1 cellular context compared by ENCODE assay signal in genomic region chr13:95180513-95181245, GRCh38.
TF ChIP-seq lines count a peak whose summit lies in the region.

No MANE protein-coding gene starts in this region.

TF ChIP-seq in HepG2, 621 proteins besides CTCF, POLR2A, EP300 and RAD21 (continued from another document and continues in another):
- TF ChIP-seq, protein P1, sequence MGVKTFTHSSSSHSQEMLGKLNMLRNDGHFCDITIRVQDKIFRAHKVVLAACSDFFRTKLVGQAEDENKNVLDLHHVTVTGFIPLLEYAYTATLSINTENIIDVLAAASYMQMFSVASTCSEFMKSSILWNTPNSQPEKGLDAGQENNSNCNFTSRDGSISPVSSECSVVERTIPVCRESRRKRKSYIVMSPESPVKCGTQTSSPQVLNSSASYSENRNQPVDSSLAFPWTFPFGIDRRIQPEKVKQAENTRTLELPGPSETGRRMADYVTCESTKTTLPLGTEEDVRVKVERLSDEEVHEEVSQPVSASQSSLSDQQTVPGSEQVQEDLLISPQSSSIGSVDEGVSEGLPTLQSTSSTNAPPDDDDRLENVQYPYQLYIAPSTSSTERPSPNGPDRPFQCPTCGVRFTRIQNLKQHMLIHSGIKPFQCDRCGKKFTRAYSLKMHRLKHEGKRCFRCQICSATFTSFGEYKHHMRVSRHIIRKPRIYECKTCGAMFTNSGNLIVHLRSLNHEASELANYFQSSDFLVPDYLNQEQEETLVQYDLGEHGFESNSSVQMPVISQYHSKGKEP (CRISPR knock-in tag; IDR thresholded peaks at IDR 0.05), result no peak
- TF ChIP-seq, protein P2, sequence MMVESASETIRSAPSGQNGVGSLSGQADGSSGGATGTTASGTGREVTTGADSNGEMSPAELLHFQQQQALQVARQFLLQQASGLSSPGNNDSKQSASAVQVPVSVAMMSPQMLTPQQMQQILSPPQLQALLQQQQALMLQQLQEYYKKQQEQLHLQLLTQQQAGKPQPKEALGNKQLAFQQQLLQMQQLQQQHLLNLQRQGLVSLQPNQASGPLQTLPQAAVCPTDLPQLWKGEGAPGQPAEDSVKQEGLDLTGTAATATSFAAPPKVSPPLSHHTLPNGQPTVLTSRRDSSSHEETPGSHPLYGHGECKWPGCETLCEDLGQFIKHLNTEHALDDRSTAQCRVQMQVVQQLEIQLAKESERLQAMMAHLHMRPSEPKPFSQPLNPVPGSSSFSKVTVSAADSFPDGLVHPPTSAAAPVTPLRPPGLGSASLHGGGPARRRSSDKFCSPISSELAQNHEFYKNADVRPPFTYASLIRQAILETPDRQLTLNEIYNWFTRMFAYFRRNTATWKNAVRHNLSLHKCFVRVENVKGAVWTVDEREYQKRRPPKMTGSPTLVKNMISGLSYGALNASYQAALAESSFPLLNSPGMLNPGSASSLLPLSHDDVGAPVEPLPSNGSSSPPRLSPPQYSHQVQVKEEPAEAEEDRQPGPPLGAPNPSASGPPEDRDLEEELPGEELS (CRISPR knock-in tag; IDR thresholded peaks at IDR 0.05), result peak; percentile 77; the same call in 1 of the 2 replicates
- 0 out of 2 replicates have a peak, but pooled peaks have one; percentile 41 for TF ChIP-seq ELF3 (CRISPR knock-in tag; IDR thresholded peaks at IDR 0.05)
- no peak for TF ChIP-seq ZNF3 (CRISPR knock-in tag; IDR thresholded peaks at IDR 0.05)
- no peak for TF ChIP-seq THAP9 (CRISPR knock-in tag; IDR thresholded peaks at IDR 0.05; ENCODE audit: borderline replicate concordance)
- TF ChIP-seq, protein P3, sequence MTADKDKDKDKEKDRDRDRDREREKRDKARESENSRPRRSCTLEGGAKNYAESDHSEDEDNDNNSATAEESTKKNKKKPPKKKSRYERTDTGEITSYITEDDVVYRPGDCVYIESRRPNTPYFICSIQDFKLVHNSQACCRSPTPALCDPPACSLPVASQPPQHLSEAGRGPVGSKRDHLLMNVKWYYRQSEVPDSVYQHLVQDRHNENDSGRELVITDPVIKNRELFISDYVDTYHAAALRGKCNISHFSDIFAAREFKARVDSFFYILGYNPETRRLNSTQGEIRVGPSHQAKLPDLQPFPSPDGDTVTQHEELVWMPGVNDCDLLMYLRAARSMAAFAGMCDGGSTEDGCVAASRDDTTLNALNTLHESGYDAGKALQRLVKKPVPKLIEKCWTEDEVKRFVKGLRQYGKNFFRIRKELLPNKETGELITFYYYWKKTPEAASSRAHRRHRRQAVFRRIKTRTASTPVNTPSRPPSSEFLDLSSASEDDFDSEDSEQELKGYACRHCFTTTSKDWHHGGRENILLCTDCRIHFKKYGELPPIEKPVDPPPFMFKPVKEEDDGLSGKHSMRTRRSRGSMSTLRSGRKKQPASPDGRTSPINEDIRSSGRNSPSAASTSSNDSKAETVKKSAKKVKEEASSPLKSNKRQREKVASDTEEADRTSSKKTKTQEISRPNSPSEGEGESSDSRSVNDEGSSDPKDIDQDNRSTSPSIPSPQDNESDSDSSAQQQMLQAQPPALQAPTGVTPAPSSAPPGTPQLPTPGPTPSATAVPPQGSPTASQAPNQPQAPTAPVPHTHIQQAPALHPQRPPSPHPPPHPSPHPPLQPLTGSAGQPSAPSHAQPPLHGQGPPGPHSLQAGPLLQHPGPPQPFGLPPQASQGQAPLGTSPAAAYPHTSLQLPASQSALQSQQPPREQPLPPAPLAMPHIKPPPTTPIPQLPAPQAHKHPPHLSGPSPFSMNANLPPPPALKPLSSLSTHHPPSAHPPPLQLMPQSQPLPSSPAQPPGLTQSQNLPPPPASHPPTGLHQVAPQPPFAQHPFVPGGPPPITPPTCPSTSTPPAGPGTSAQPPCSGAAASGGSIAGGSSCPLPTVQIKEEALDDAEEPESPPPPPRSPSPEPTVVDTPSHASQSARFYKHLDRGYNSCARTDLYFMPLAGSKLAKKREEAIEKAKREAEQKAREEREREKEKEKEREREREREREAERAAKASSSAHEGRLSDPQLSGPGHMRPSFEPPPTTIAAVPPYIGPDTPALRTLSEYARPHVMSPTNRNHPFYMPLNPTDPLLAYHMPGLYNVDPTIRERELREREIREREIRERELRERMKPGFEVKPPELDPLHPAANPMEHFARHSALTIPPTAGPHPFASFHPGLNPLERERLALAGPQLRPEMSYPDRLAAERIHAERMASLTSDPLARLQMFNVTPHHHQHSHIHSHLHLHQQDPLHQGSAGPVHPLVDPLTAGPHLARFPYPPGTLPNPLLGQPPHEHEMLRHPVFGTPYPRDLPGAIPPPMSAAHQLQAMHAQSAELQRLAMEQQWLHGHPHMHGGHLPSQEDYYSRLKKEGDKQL (CRISPR knock-in tag; IDR thresholded peaks at IDR 0.05; ENCODE audit: low read depth), result no peak
- no peak for TF ChIP-seq PPARG (CRISPR knock-in tag; conservative IDR thresholded peaks at IDR 0.05)
- TF ChIP-seq ZNF770 (CRISPR knock-in tag; IDR thresholded peaks at IDR 0.05), result no peak
- no peak for TF ChIP-seq SMARCC2 (IDR thresholded peaks at IDR 0.05)
- no peak for TF ChIP-seq PCBP1 (IDR thresholded peaks at IDR 0.05; ENCODE audit: borderline replicate concordance, low read depth, low read length)
- no peak for TF ChIP-seq ZNF772 (CRISPR knock-in tag; IDR thresholded peaks at IDR 0.05)
- TF ChIP-seq NFKBIZ (CRISPR knock-in tag; IDR thresholded peaks at IDR 0.05), result 0 out of 2 replicates have a peak, but pooled peaks have one; percentile 30
- no peak for TF ChIP-seq MBD4 (IDR thresholded peaks at IDR 0.05; ENCODE audit: borderline replicate concordance, low read length)
- TF ChIP-seq, protein P4, sequence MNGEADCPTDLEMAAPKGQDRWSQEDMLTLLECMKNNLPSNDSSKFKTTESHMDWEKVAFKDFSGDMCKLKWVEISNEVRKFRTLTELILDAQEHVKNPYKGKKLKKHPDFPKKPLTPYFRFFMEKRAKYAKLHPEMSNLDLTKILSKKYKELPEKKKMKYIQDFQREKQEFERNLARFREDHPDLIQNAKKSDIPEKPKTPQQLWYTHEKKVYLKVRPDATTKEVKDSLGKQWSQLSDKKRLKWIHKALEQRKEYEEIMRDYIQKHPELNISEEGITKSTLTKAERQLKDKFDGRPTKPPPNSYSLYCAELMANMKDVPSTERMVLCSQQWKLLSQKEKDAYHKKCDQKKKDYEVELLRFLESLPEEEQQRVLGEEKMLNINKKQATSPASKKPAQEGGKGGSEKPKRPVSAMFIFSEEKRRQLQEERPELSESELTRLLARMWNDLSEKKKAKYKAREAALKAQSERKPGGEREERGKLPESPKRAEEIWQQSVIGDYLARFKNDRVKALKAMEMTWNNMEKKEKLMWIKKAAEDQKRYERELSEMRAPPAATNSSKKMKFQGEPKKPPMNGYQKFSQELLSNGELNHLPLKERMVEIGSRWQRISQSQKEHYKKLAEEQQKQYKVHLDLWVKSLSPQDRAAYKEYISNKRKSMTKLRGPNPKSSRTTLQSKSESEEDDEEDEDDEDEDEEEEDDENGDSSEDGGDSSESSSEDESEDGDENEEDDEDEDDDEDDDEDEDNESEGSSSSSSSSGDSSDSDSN (CRISPR knock-in tag; IDR thresholded peaks at IDR 0.05), result no peak
- TF ChIP-seq ZEB1 (IDR thresholded peaks at IDR 0.05; ENCODE audit: insufficient replicate concordance, low read depth), result no peak
- TF ChIP-seq, protein P5, sequence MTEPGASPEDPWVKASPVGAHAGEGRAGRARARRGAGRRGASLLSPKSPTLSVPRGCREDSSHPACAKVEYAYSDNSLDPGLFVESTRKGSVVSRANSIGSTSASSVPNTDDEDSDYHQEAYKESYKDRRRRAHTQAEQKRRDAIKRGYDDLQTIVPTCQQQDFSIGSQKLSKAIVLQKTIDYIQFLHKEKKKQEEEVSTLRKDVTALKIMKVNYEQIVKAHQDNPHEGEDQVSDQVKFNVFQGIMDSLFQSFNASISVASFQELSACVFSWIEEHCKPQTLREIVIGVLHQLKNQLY (CRISPR knock-in tag; IDR thresholded peaks at IDR 0.05), result 0 out of 2 replicates have a peak, but pooled peaks have one; percentile 14
- TF ChIP-seq ZBTB37 (CRISPR knock-in tag; IDR thresholded peaks at IDR 0.05), result no peak
- TF ChIP-seq ATF7-NPFF (CRISPR knock-in tag; IDR thresholded peaks at IDR 0.05; ENCODE audit: low read depth), result no peak
- TF ChIP-seq BCLAF1 (IDR thresholded peaks at IDR 0.05), result no peak
- no peak for TF ChIP-seq ZNF816 (CRISPR knock-in tag; IDR thresholded peaks at IDR 0.05; ENCODE audit: borderline replicate concordance)
- TF ChIP-seq ZNF569 (CRISPR knock-in tag; IDR thresholded peaks at IDR 0.05; ENCODE audit: borderline replicate concordance), result no peak
- TF ChIP-seq GATAD2A (CRISPR knock-in tag; IDR thresholded peaks at IDR 0.05), result peak; percentile 76
- no peak for TF ChIP-seq U2AF2 (IDR thresholded peaks at IDR 0.05; ENCODE audit: low read depth, low read length)
- TF ChIP-seq GABPB1 (CRISPR knock-in tag; IDR thresholded peaks at IDR 0.05), result no peak
- TF ChIP-seq HNF4A (CRISPR knock-in tag; IDR thresholded peaks at IDR 0.05), result 0 out of 2 replicates have a peak, but pooled peaks have one; percentile 16
- no peak for TF ChIP-seq BORCS8-MEF2B (CRISPR knock-in tag; IDR thresholded peaks at IDR 0.05)
- TF ChIP-seq HDAC2 (CRISPR knock-in tag; IDR thresholded peaks at IDR 0.05), result no peak
- peak; percentile 40; the same call in 1 of the 2 replicates for TF ChIP-seq HDAC1 (CRISPR knock-in tag; IDR thresholded peaks at IDR 0.05)
- no peak for TF ChIP-seq ZZZ3 (CRISPR knock-in tag; IDR thresholded peaks at IDR 0.05; ENCODE audit: borderline replicate concordance)
- TF ChIP-seq BCL6 (CRISPR knock-in tag; IDR thresholded peaks at IDR 0.05), result peak; percentile 72
- no peak for TF ChIP-seq ZNF350 (CRISPR knock-in tag; IDR thresholded peaks at IDR 0.05; ENCODE audit: borderline replicate concordance, low read depth)
- TF ChIP-seq SNAPC2 (CRISPR knock-in tag; IDR thresholded peaks at IDR 0.05), result no peak
- TF ChIP-seq TP53 (CRISPR knock-in tag; conservative IDR thresholded peaks at IDR 0.05), result no peak
- TF ChIP-seq GTF3A (CRISPR knock-in tag; conservative IDR thresholded peaks at IDR 0.05), result no peak
- peak; percentile 84; the same call in 1 of the 2 replicates for TF ChIP-seq HMG20A (CRISPR knock-in tag; IDR thresholded peaks at IDR 0.05; ENCODE audit: borderline replicate concordance)
- no peak for TF ChIP-seq HOXA9 (CRISPR knock-in tag; IDR thresholded peaks at IDR 0.05; ENCODE audit: borderline replicate concordance)
- no peak for TF ChIP-seq CHD4 (IDR thresholded peaks at IDR 0.05; ENCODE audit: borderline replicate concordance, low read length)
- no peak for TF ChIP-seq DR1 (CRISPR knock-in tag; IDR thresholded peaks at IDR 0.05)
- TF ChIP-seq NFE2 (CRISPR knock-in tag; IDR thresholded peaks at IDR 0.05), result no peak
